31 cellular contexts compared by ENCODE assay signal in the genomic region with DNA sequence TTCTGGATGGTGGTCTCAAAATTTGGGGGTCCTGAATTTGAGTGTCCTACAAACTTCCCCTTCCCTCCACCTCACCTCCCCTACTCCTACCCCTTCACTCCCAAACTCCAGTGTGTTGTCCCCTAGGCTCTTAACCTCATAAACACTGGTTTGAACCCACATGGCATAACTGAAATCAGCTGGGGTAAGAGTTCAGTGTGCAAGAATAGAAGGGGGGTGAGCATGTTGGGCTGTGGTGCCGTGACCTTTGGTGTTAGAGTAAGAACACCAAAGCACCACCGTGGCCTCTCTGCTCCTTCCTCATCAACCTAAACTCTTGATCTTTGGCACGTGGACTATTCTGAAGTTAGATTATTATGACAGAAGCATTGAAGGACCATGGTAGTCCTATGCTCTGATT. TPM values are rescaled to one million over a fixed set of nuclear protein-coding genes. Genes with fewer than 3 reads are reported as not detected.
DNase-seq lines count a peak whose midpoint lies in the region; ATAC-seq, FAIRE-seq and TF ChIP-seq lines count a peak whose summit lies in the region.
"Had no signal": no experiment of that assay in that cellular context is flagged by ENCODE, and none has a peak within 500 bp of the region (broad histone marks: within the 10 kb centered on the region; RNA-seq: fewer than 3 reads in every experiment).

No MANE protein-coding gene starts in this region.

- H2AK5ac ChIP-seq in H1 (ENCODE audit: low read depth, low read length): no peak overlapping the region

- H3K4ac ChIP-seq in H1 (replicated peaks; ENCODE audit: insufficient read length, low read depth, low read length): no peak overlapping the region

- FAIRE-seq in H1 (lab: Jason Lieb, UNC): no peak
- FAIRE-seq: keratinocyte, small intestine had no signal

- H4K91ac ChIP-seq in H1 (replicated peaks; ENCODE audit: insufficient read length, low read length): no peak overlapping the region

- ATAC-seq in heart right ventricle: no peak
- ATAC-seq in HG03095 (IDR thresholded peaks at IDR 0.05; ENCODE audit: unreplicated experiment): no peak
- ATAC-seq: stimulated activated memory B cell treated with anti-CD40 and anti-IgM and Interleukin-4, amounts not matched to agents 10 μg/mL and 1 μg/mL and 100 μg/mL, for 72 hours had no signal

- no peak for DNase-seq in heart right ventricle
- DNase-seq in right atrium auricular region (ENCODE audit: low spot score): no peak
- DNase-seq in H1 (ENCODE audit: low read depth in 1 of 2, low spot score in 2 of 2): no peak
- no peak for DNase-seq in middle frontal gyrus (ENCODE audit: extremely low spot score, low spot score)
- no peak for DNase-seq in GM13976 (ENCODE audit: low spot score)
- DNase-seq: activated CD4-positive, alpha-beta T cell treated with anti-CD3 and anti-CD28 coated beads, Interleukin-2, amount 50 U/mL, for 4 hours; activated CD4-positive, CD25-positive, alpha-beta regulatory T cell; activated CD8-positive, alpha-beta memory T cell treated with anti-CD3 and anti-CD28 coated beads, Interleukin-2, amount 50 U/mL, for 48 hours; activated gamma-delta T cell; amniotic stem cell; DMS79 treated with DMSO at 0.1 percent for 48 hours; NCI-H1105 treated with DMSO at 0.1 percent for 48 hours; NCI-H2029 treated with DMSO at 0.1 percent for 48 hours; nucleus accumbens; SIG-M5; small intestine; SW 1271; testis; uterus had no signal

- TF ChIP-seq EP300 in H1 (IDR thresholded peaks at IDR 0.05; ENCODE audit: borderline replicate concordance in 1 of 2, low read depth in 2 of 2, low read length in 2 of 2): no peak

- H3K36me3 ChIP-seq in heart right ventricle: peaks cover 22 to 100% (median 98%) of the 10 kb centered on the region in 9 donors
- peaks cover 100% of the 10 kb centered on the region for H3K36me3 ChIP-seq in right atrium auricular region
- peaks cover 100% of the 10 kb centered on the region for H3K36me3 ChIP-seq in Loucy (ENCODE audit: insufficient read depth, low read length)
- H3K36me3 ChIP-seq in H1 (ENCODE audit: control insufficient read depth in 2 of 4, insufficient read depth in 4 of 4, low read length in 3 of 4): peaks cover 86 to 100% (median 94%) of the 10 kb centered on the region in 4 experiments
- peaks cover 74 to 93% (median 92%) of the 10 kb centered on the region in 3 donors for H3K36me3 ChIP-seq in skeletal muscle tissue (ENCODE audit: control insufficient read depth in 3 of 3, insufficient read depth in 3 of 3, low read length in 3 of 3)
- H3K36me3 ChIP-seq: uterus had no signal

- no peak overlapping the region for H2BK15ac ChIP-seq in H1 (ENCODE audit: low read length)

- TF ChIP-seq CTCF in heart right ventricle (IDR thresholded peaks at IDR 0.05) (no peak), right atrium auricular region (IDR thresholded peaks at IDR 0.05) (no peak), Loucy (conservative IDR thresholded peaks at IDR 0.05; ENCODE audit: low read length) (no peak), H1 (IDR thresholded peaks at IDR 0.05; ENCODE audit: control extremely low read depth in 1 of 3, insufficient read depth in 1 of 3, low read depth in 1 of 3, low read length in 3 of 3) (no peak), GM13976 (IDR thresholded peaks at IDR 0.05; ENCODE audit: borderline replicate concordance, control extremely low read depth, extremely low read depth, insufficient read depth, missing control alignments) (no peak)

- H3K4me2 ChIP-seq in Loucy (ENCODE audit: low read depth, low read length, poor library complexity, severe bottlenecking) (peak overlapping the region; percentile 67), H1 (ENCODE audit: insufficient read depth in 1 of 2, low read depth in 2 of 2, low read length in 2 of 2) (no peak overlapping the region)

- H4K8ac ChIP-seq in H1 (ENCODE audit: extremely low read depth, insufficient read depth, low read length): no peak overlapping the region

- no peak overlapping the region for H2AFZ ChIP-seq in Loucy (ENCODE audit: low read length)
- H2AFZ ChIP-seq in H1 (ENCODE audit: low read length): no peak overlapping the region

- POLR2A ChIA-PET in H1 (lab: Charles Lee; ENCODE audit: partially characterized antibody): interaction anchor here (1.4 to 67.0 kb wide), 4 partner anchors 5 to 153 kb away, joined by 3 to 3397 read pairs (median 1700); a partner anchor contains a TSS

- H4K5ac ChIP-seq in H1 (ENCODE audit: insufficient read length, low read depth, low read length): no peak overlapping the region

- CTCF ChIA-PET in H1 (lab: Charles Lee; ENCODE audit: partially characterized antibody): interaction anchor here (1.1 to 6.4 kb wide), 3 partner anchors 12 to 135 kb away, joined by 3 to 57 read pairs (median 13); no protein-coding TSS in a partner anchor

- peak overlapping the region in 6 of 10 donors; percentile 19 to 75 (median 36) for H3K27ac ChIP-seq in heart right ventricle
- peak overlapping the region in 1 of 2 donors; percentile 19 for H3K27ac ChIP-seq in right atrium auricular region
- no peak overlapping the region for H3K27ac ChIP-seq in H1 (ENCODE audit: low read depth, low read length)
- H3K27ac ChIP-seq in skeletal muscle tissue (ENCODE audit: low read depth, low read length): peak overlapping the region; percentile 78
- H3K27ac ChIP-seq: BLaER1 treated with 17β-estradiol and CSF1 and Interleukin-3, amounts not matched to agents 10 nM and 100 nM; coronary artery; HL-60; testis; uterus had no signal

- TF ChIP-seq POLR2A in H1 (IDR thresholded peaks at IDR 0.05; ENCODE audit: control extremely low read depth in 1 of 2, low read depth in 2 of 2, low read length in 2 of 2): peak in 1 of 2 experiments; percentile 26; a peak in 2 of 3 replicates

- peaks cover 100% of the 10 kb centered on the region for H4K20me1 ChIP-seq in Loucy (ENCODE audit: insufficient read depth, low read length, poor library complexity, severe bottlenecking)
- peaks cover 37 to 48% of the 10 kb centered on the region in 2 experiments for H4K20me1 ChIP-seq in H1 (replicated peaks in 1 of 2; ENCODE audit: control insufficient read depth in 1 of 2, insufficient read depth in 2 of 2, low read length in 2 of 2)

- no peak overlapping the region for H2BK120ac ChIP-seq in H1 (replicated peaks; ENCODE audit: low read depth, low read length)

- 31 to 57% methylated on average over 3 of the region's 3 CpGs for WGBS in heart right ventricle, 2 donors
- WGBS in H1 (ENCODE audit: extremely low coverage in 1 of 2, insufficient coverage in 1 of 2, insufficient read length in 1 of 2, insufficient replicate concordance in 2 of 2, low coverage in 1 of 2, low lambda C conversion rate in 2 of 2, missing lambda C conversion rate in 1 of 2), 2 experiments: 97% methylated on average over 3 of the region's 3 CpGs; no CpG with 5 or more reads in 1 of the 2 experiments

- no peaks in the 10 kb centered on the region for H3K9me2 ChIP-seq in Loucy (replicated peaks; ENCODE audit: low read depth, low read length)

- no peak overlapping the region for H2BK12ac ChIP-seq in H1 (ENCODE audit: low read depth, low read length)

- H3K4me1 ChIP-seq in heart right ventricle (peaks cover 6 to 85% (median 64%) of the 10 kb centered on the region in 9 donors), right atrium auricular region (peaks cover 0 to 67% of the 10 kb centered on the region in 2 donors), Loucy (ENCODE audit: insufficient read depth, low read length, poor library complexity, severe bottlenecking) (peaks cover 47% of the 10 kb centered on the region), H1 (replicated peaks in 1 of 4; ENCODE audit: control insufficient read depth in 3 of 4, insufficient read depth in 4 of 4, low read length in 3 of 4) (peaks cover 0 to 10% (median under 1%) of the 10 kb centered on the region in 4 experiments; a peak in 3 of 7 replicates), skeletal muscle tissue (ENCODE audit: control insufficient read depth in 3 of 3, insufficient read depth in 3 of 3, low read length in 3 of 3) (peaks cover 78 to 89% (median 83%) of the 10 kb centered on the region in 3 donors)
- H3K4me1 ChIP-seq: breast epithelium, HAP-1, uterus had no signal

- H2BK20ac ChIP-seq in H1 (ENCODE audit: low read length): no peak overlapping the region

- H3K23ac ChIP-seq in H1 (ENCODE audit: insufficient read length): no peak overlapping the region

- in situ Hi-C loops in GM13976 (cut with MboI; ENCODE audit: low sequenced_read_pairs, unreplicated experiment): no loop called here

- no peak overlapping the region for H3K14ac ChIP-seq in H1 (ENCODE audit: insufficient read length)

- no peak overlapping the region for H3K18ac ChIP-seq in H1 (ENCODE audit: extremely low read depth, low read length)

- no peak for TF ChIP-seq RAD21 in H1 (IDR thresholded peaks at IDR 0.05 in 1 of 2, conservative IDR thresholded peaks at IDR 0.05 in 1 of 2; ENCODE audit: low read depth in 2 of 2, low read length in 2 of 2)

- intact Hi-C loops in heart right ventricle (cut with DNase I): no loop called here

- peaks cover 3% of the 10 kb centered on the region for H3F3A ChIP-seq in Loucy (ENCODE audit: low read depth)

- H3K9me3 ChIP-seq in heart right ventricle (no peaks in the 10 kb centered on the region), right atrium auricular region (no peaks in the 10 kb centered on the region), Loucy (ENCODE audit: insufficient read depth, low read depth, low read length) (no peaks in the 10 kb centered on the region), H1 (ENCODE audit: insufficient read depth in 2 of 2, low read depth in 1 of 2, low read length in 1 of 2) (no peaks in the 10 kb centered on the region), skeletal muscle tissue (ENCODE audit: control insufficient read depth in 3 of 3, low read length in 3 of 3) (no peaks in the 10 kb centered on the region)
- H3K9me3 ChIP-seq: BLaER1 treated with 17β-estradiol and CSF1 and Interleukin-3, amounts not matched to agents 10 nM and 100 nM; breast epithelium; HAP-1; testis; uterus had no signal

- H3K79me1 ChIP-seq in H1 (ENCODE audit: low read depth, low read length): peaks cover 4% of the 10 kb centered on the region

- peaks cover 100% of the 10 kb centered on the region for H3K79me2 ChIP-seq in Loucy (ENCODE audit: insufficient read depth, low read length)
- peaks cover 0 to 82% of the 10 kb centered on the region in 2 experiments; a peak in 3 of 4 replicates for H3K79me2 ChIP-seq in H1 (ENCODE audit: control insufficient read depth in 1 of 2, insufficient read depth in 2 of 2, low read length in 2 of 2)

- no peak overlapping the region for H3K4me3 ChIP-seq in heart right ventricle
- no peak overlapping the region for H3K4me3 ChIP-seq in right atrium auricular region
- H3K4me3 ChIP-seq in Loucy (ENCODE audit: low read length, poor library complexity, severe bottlenecking): no peak overlapping the region
- no peak overlapping the region for H3K4me3 ChIP-seq in H1 (ENCODE audit: extremely low read depth in 1 of 4, insufficient read depth in 2 of 4, low read depth in 3 of 4, low read length in 4 of 4)
- peak overlapping the region in 1 of 3 donors; percentile 2 for H3K4me3 ChIP-seq in skeletal muscle tissue (ENCODE audit: low read length in 3 of 3)
- H3K4me3 ChIP-seq: BLaER1 treated with 17β-estradiol and CSF1 and Interleukin-3, amounts not matched to agents 10 nM and 100 nM; breast epithelium; coronary artery; HAP-1; testis; uterus had no signal

- H3K27me3 ChIP-seq in heart right ventricle: no peaks in the 10 kb centered on the region
- H3K27me3 ChIP-seq in right atrium auricular region: no peaks in the 10 kb centered on the region
- H3K27me3 ChIP-seq in Loucy (ENCODE audit: insufficient read depth, low read length, poor library complexity, severe bottlenecking): no peaks in the 10 kb centered on the region
- no peaks in the 10 kb centered on the region for H3K27me3 ChIP-seq in H1 (replicated peaks in 1 of 4; ENCODE audit: control insufficient read depth in 3 of 4, extremely low read depth in 1 of 4, insufficient read depth in 3 of 4, low read length in 3 of 4)
- no peaks in the 10 kb centered on the region for H3K27me3 ChIP-seq in skeletal muscle tissue (ENCODE audit: control insufficient read depth in 3 of 3, insufficient read depth in 3 of 3, low read length in 3 of 3)
- H3K27me3 ChIP-seq: BLaER1 treated with 17β-estradiol and CSF1 and Interleukin-3, amounts not matched to agents 10 nM and 100 nM; breast epithelium; testis; uterus had no signal

- no peak overlapping the region for H3K56ac ChIP-seq in H1 (replicated peaks; ENCODE audit: insufficient read length, low read depth, low read length)

- H3K23me2 ChIP-seq in H1 (ENCODE audit: low read depth, low read length): no peaks in the 10 kb centered on the region; the same call in 1 of the 2 replicates

- H3K9ac ChIP-seq in Loucy (ENCODE audit: low read depth, low read length, poor library complexity, severe bottlenecking) (peak overlapping the region; percentile 18), H1 (replicated peaks in 1 of 4; ENCODE audit: extremely low read depth in 1 of 4, low read depth in 3 of 4, low read length in 3 of 4) (peak overlapping the region in 1 of 4 experiments; percentile 37; a peak in 2 of 7 replicates), skeletal muscle tissue (ENCODE audit: low read depth in 1 of 3, low read length in 3 of 3) (peak overlapping the region in 2 of 3 donors; percentile 51 to 57)

- no peak overlapping the region for H2BK5ac ChIP-seq in H1 (ENCODE audit: low read depth, low read length)

RNA-seq across cellular contexts. Expression of a gene that starts 11.0 kb away (rescaled TPM):
- total RNA-seq in heart right ventricle (100 to 1,000 TPM; 492 to 579 (median 559) TPM), right atrium auricular region (100 to 1,000 TPM; 288 to 378 TPM), skeletal muscle tissue (281 TPM)
- polyA plus RNA-seq in heart right ventricle (100 to 1,000 TPM; 281 to 288 TPM), H1 (2011; rRNA removed) (470 and 473 TPM in 2 replicates)
- total RNA-seq in H1 (2021; fragmentation: NEBNext Ultra II Directional; extraction: Animal tissue kit (Norgen Biotek cat#: 25700)): 1,114 and 1,123 TPM in 2 replicates
- 420 TPM for polyA plus RNA-seq in H1 (2011; cell fraction: cytosol; rRNA removed)
- 526 TPM for polyA plus RNA-seq in H1 (2011; cell fraction: nucleus; rRNA removed)
- polyA plus RNA-seq in H1 (2012, experiment 1 of 2): 987 to 1,115 TPM (median 1,028 TPM) in 4 replicates
- polyA plus RNA-seq in H1 (2012, experiment 2 of 2): 1,117 TPM
- 462 TPM for polyA plus RNA-seq in H1 (2013, experiment 1 of 2)
- polyA plus RNA-seq in H1 (2013, experiment 2 of 2): 458 TPM
- polyA minus RNA-seq in H1 (2011; rRNA and poly(A)+ RNA removed): 887 and 924 TPM in 2 replicates
- polyA minus RNA-seq in H1 (2011; cell fraction: cytosol; rRNA and poly(A)+ RNA removed): 748 TPM
- polyA minus RNA-seq in H1 (2011; cell fraction: nucleus; rRNA and poly(A)+ RNA removed): 484 TPM

RNA-seq across cellular contexts. Expression of a gene that starts 21.4 kb away (rescaled TPM):
- total RNA-seq in heart right ventricle: 10 to 100 TPM; 28.6 to 70.0 (median 55.4) TPM
- polyA plus RNA-seq in heart right ventricle: 100 to 1,000 TPM in 1 of 2 donors, 10 to 100 TPM in 1; 40.4 to 122 TPM
- total RNA-seq in right atrium auricular region: 10 to 100 TPM; 38.8 to 60.6 TPM
- 164 and 185 TPM in 2 replicates for total RNA-seq in H1 (2021; fragmentation: NEBNext Ultra II Directional; extraction: Animal tissue kit (Norgen Biotek cat#: 25700))
- 80.4 and 82.9 TPM in 2 replicates for polyA plus RNA-seq in H1 (2011; rRNA removed)
- polyA plus RNA-seq in H1 (2011; cell fraction: cytosol; rRNA removed): 86.1 TPM
- 58.7 TPM for polyA plus RNA-seq in H1 (2011; cell fraction: nucleus; rRNA removed)
- 198 to 336 TPM (median 208 TPM) in 4 replicates for polyA plus RNA-seq in H1 (2012, experiment 1 of 2)
- polyA plus RNA-seq in H1 (2012, experiment 2 of 2): 220 TPM
- polyA plus RNA-seq in H1 (2013, experiment 1 of 2): 264 TPM
- 272 TPM for polyA plus RNA-seq in H1 (2013, experiment 2 of 2)
- 56.8 and 82.3 TPM in 2 replicates for polyA minus RNA-seq in H1 (2011; rRNA and poly(A)+ RNA removed)
- polyA minus RNA-seq in H1 (2011; cell fraction: cytosol; rRNA and poly(A)+ RNA removed): 56.5 TPM
- polyA minus RNA-seq in H1 (2011; cell fraction: nucleus; rRNA and poly(A)+ RNA removed): 35.3 TPM
- 15.7 TPM for total RNA-seq in skeletal muscle tissue

RNA-seq across cellular contexts. Expression of a gene that starts 36.3 kb away (rescaled TPM):
- total RNA-seq in heart right ventricle (10 to 100 TPM in 1 of 10 donors, 1 to 10 TPM in 9; 2.9 to 10.1 (median 4.3) TPM), right atrium auricular region (1 to 10 TPM; 2.6 to 9.8 TPM), skeletal muscle tissue (4.7 TPM)
- polyA plus RNA-seq in heart right ventricle (10 to 100 TPM in 1 of 2 donors, 1 to 10 TPM in 1; 6.5 to 19.4 TPM), H1 (2011; rRNA removed) (42.7 and 54.1 TPM in 2 replicates)
- 21.4 and 23.4 TPM in 2 replicates for total RNA-seq in H1 (2021; fragmentation: NEBNext Ultra II Directional; extraction: Animal tissue kit (Norgen Biotek cat#: 25700))
- polyA plus RNA-seq in H1 (2011; cell fraction: cytosol; rRNA removed): 37.7 TPM
- polyA plus RNA-seq in H1 (2011; cell fraction: nucleus; rRNA removed): 232 TPM
- polyA plus RNA-seq in H1 (2012, experiment 1 of 2): 31.0 to 35.0 TPM (median 33.4 TPM) in 4 replicates
- 14.6 TPM for polyA plus RNA-seq in H1 (2012, experiment 2 of 2)
- polyA plus RNA-seq in H1 (2013, experiment 1 of 2): 20.2 TPM
- 15.6 TPM for polyA plus RNA-seq in H1 (2013, experiment 2 of 2)
- 28.1 and 35.5 TPM in 2 replicates for polyA minus RNA-seq in H1 (2011; rRNA and poly(A)+ RNA removed)
- polyA minus RNA-seq in H1 (2011; cell fraction: cytosol; rRNA and poly(A)+ RNA removed): 16.5 TPM
- polyA minus RNA-seq in H1 (2011; cell fraction: nucleus; rRNA and poly(A)+ RNA removed): 48.2 TPM

RNA-seq across cellular contexts. Expression of a gene that starts 38.1 kb away (rescaled TPM):
- total RNA-seq in heart right ventricle (10 to 100 TPM in 7 of 10 donors, 1 to 10 TPM in 3; 7.0 to 13.7 (median 11.0) TPM), right atrium auricular region (10 to 100 TPM; 11.1 to 18.9 TPM), skeletal muscle tissue (29.7 TPM)
- polyA plus RNA-seq in heart right ventricle (10 to 100 TPM; 17.6 to 21.2 TPM), H1 (2011; rRNA removed) (122 and 135 TPM in 2 replicates)
- total RNA-seq in H1 (2021; fragmentation: NEBNext Ultra II Directional; extraction: Animal tissue kit (Norgen Biotek cat#: 25700)): 66.1 and 69.9 TPM in 2 replicates
- polyA plus RNA-seq in H1 (2011; cell fraction: cytosol; rRNA removed): 116 TPM
- polyA plus RNA-seq in H1 (2011; cell fraction: nucleus; rRNA removed): 195 TPM
- 62.0 to 84.4 TPM (median 79.7 TPM) in 4 replicates for polyA plus RNA-seq in H1 (2012, experiment 1 of 2)
- 104 TPM for polyA plus RNA-seq in H1 (2012, experiment 2 of 2)
- polyA plus RNA-seq in H1 (2013, experiment 1 of 2): 41.8 TPM
- polyA plus RNA-seq in H1 (2013, experiment 2 of 2): 36.4 TPM
- polyA minus RNA-seq in H1 (2011; rRNA and poly(A)+ RNA removed): 42.1 and 48.2 TPM in 2 replicates
- 38.6 TPM for polyA minus RNA-seq in H1 (2011; cell fraction: cytosol; rRNA and poly(A)+ RNA removed)
- 65.6 TPM for polyA minus RNA-seq in H1 (2011; cell fraction: nucleus; rRNA and poly(A)+ RNA removed)

RNA-seq across cellular contexts. Expression of a gene that starts 39.3 kb away (rescaled TPM):
- under 1 TPM in 5 of 10 donors, not detected in 5; 0.24 to 0.94 (median 0.64) TPM for total RNA-seq in heart right ventricle
- not detected for polyA plus RNA-seq in heart right ventricle
- under 1 TPM; 0.37 to 0.47 TPM for total RNA-seq in right atrium auricular region
- total RNA-seq in H1 (2021; fragmentation: NEBNext Ultra II Directional; extraction: Animal tissue kit (Norgen Biotek cat#: 25700)): 0.34 and 0.35 TPM in 2 replicates
- polyA plus RNA-seq in H1 (2011; rRNA removed): 0.29 and 0.47 TPM in 2 replicates
- polyA plus RNA-seq in H1 (2011; cell fraction: cytosol; rRNA removed): 0.25 TPM
- 0.83 TPM for polyA plus RNA-seq in H1 (2011; cell fraction: nucleus; rRNA removed)
- polyA plus RNA-seq in H1 (2012, experiment 1 of 2): 0.12 to 0.28 TPM (median 0.16 TPM) in 4 replicates
- polyA plus RNA-seq in H1 (2012, experiment 2 of 2): 0.17 TPM
- polyA plus RNA-seq in H1 (2013, experiment 1 of 2): 0.16 TPM
- polyA plus RNA-seq in H1 (2013, experiment 2 of 2): not detected
- polyA minus RNA-seq in H1 (2011; rRNA and poly(A)+ RNA removed): 0.24 and 0.54 TPM in 2 replicates
- polyA minus RNA-seq in H1 (2011; cell fraction: cytosol; rRNA and poly(A)+ RNA removed): not detected
- not detected for polyA minus RNA-seq in H1 (2011; cell fraction: nucleus; rRNA and poly(A)+ RNA removed)
- total RNA-seq in skeletal muscle tissue: not detected
- total RNA-seq: glomerular endothelial cell, myocyte had no signal
